9 cellular contexts compared by ENCODE assay signal in the genomic region with DNA sequence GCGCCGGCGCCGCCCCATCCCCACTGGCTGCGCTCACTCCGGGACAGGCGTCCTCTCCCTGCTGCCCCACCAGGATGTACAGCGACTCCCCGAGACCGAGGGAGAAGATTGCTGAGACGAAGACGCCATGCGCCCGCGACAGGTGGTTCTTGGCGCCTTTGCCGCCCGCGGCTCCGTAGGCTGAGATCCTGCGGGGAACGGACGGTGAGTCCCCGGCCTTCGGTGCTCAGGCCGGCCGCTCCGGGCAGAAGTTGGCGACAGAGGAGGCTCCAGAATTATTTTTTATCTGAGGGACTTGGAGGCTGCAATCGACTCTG. TPM values are rescaled to one million over a fixed set of nuclear protein-coding genes. Genes with fewer than 3 reads are reported as not detected.
DNase-seq lines count a peak whose midpoint lies in the region; ATAC-seq, FAIRE-seq and TF ChIP-seq lines count a peak whose summit lies in the region.
"Had no signal": no experiment of that assay in that cellular context is flagged by ENCODE, and none has a peak within 500 bp of the region (broad histone marks: within the 10 kb centered on the region; RNA-seq: fewer than 3 reads in every experiment).

No MANE protein-coding gene starts in this region.

- H3K4me1 ChIP-seq in HUES64 (ENCODE audit: insufficient read depth, low read length) = peaks cover 6% of the 10 kb centered on the region; the same call in 1 of the 2 replicates

- H3K9ac ChIP-seq in HUES64 (ENCODE audit: low read depth, low read length) = no peak overlapping the region

- peaks cover 25% of the 10 kb centered on the region for H3K4me1 Mint-ChIP-seq in CD4-positive, alpha-beta T cell (ENCODE audit: low read depth)
- peaks cover 22% of the 10 kb centered on the region for H3K4me1 Mint-ChIP-seq in dendritic cell treated with granulocyte-macrophage colony-stimulating factor and Interleukin-4, amounts not matched to agents 40 ng/mL and 50 ng/mL, for 4 days (ENCODE audit: low read depth)
- H3K4me1 Mint-ChIP-seq in nephron progenitor cell = peaks cover 21% of the 10 kb centered on the region

- H3K9me3 ChIP-seq in CD4-positive, alpha-beta T cell (ENCODE audit: control insufficient read depth, low read length) = no peaks in the 10 kb centered on the region
- no peaks in the 10 kb centered on the region for H3K9me3 ChIP-seq in HUES64 (ENCODE audit: insufficient read depth, low read depth, low read length)

- peak in 1 of 10 experiments; percentile 13 for DNase-seq in CD4-positive, alpha-beta T cell
- DNase-seq in nephron progenitor cell = no peak
- no peak for DNase-seq in A172 (ENCODE audit: low spot score)
- no peak for DNase-seq in NCI-H2227 (lab: John Stamatoyannopoulos, UW; ENCODE audit: unreplicated experiment)
- DNase-seq in GM19239 (ENCODE audit: insufficient read length, low spot score) = no peak
- DNase-seq: NCI-H226 had no signal

- H3K36me3 ChIP-seq in HUES64 (ENCODE audit: insufficient read depth, low read length) = peaks cover 3% of the 10 kb centered on the region

- no peak for FAIRE-seq in GM19239 (lab: Jason Lieb, UNC)

- peak overlapping the region; percentile 79 for H3K4me3 Mint-ChIP-seq in CD4-positive, alpha-beta T cell
- H3K4me3 Mint-ChIP-seq in dendritic cell treated with granulocyte-macrophage colony-stimulating factor and Interleukin-4, amounts not matched to agents 40 ng/mL and 50 ng/mL, for 4 days = peak overlapping the region; percentile 79
- peak overlapping the region; percentile 50 for H3K4me3 Mint-ChIP-seq in nephron progenitor cell

- POLR2A ChIA-PET in CD4-positive, alpha-beta T cell (lab: Charles Lee) = no interaction called here

- no peaks in the 10 kb centered on the region for H3K9me3 Mint-ChIP-seq in CD4-positive, alpha-beta T cell
- H3K9me3 Mint-ChIP-seq in dendritic cell treated with granulocyte-macrophage colony-stimulating factor and Interleukin-4, amounts not matched to agents 40 ng/mL and 50 ng/mL, for 4 days = no peaks in the 10 kb centered on the region
- H3K9me3 Mint-ChIP-seq in nephron progenitor cell = no peaks in the 10 kb centered on the region

- intact Hi-C loops in CD4-positive, alpha-beta T cell (cut with DNase I, micrococcal nuclease) = no loop called here
- intact Hi-C loops in dendritic cell treated with granulocyte-macrophage colony-stimulating factor and Interleukin-4, amounts not matched to agents 40 ng/mL and 50 ng/mL, for 4 days (cut with micrococcal nuclease) = loop anchor here (5.0 kb wide), 1 partner anchor 45 kb away; the partner anchor contains the start of gene TYRO3

- H3K27ac ChIP-seq in CD4-positive, alpha-beta T cell (ENCODE audit: low read depth, low read length) = no peak overlapping the region
- no peak overlapping the region for H3K27ac ChIP-seq in HUES64 (ENCODE audit: low read depth, low read length)

- TF ChIP-seq CTCF in CD4-positive, alpha-beta T cell (IDR thresholded peaks at IDR 0.05) = no peak
- TF ChIP-seq CTCF in nephron progenitor cell (IDR thresholded peaks at IDR 0.05) = no peak

- 4% methylated on average over 30 of the region's 30 CpGs for WGBS in HUES64

- H3K4me3 ChIP-seq in HUES64 (ENCODE audit: low read length) = peak overlapping the region; percentile 59

- H3K27me3 Mint-ChIP-seq in CD4-positive, alpha-beta T cell = peaks cover 36% of the 10 kb centered on the region
- H3K27me3 Mint-ChIP-seq in dendritic cell treated with granulocyte-macrophage colony-stimulating factor and Interleukin-4, amounts not matched to agents 40 ng/mL and 50 ng/mL, for 4 days = peaks cover 57% of the 10 kb centered on the region
- peaks cover 81% of the 10 kb centered on the region for H3K27me3 Mint-ChIP-seq in nephron progenitor cell (ENCODE audit: low read depth, poor library complexity)

- no peaks in the 10 kb centered on the region for H3K36me3 Mint-ChIP-seq in CD4-positive, alpha-beta T cell (ENCODE audit: low read depth)
- H3K36me3 Mint-ChIP-seq in dendritic cell treated with granulocyte-macrophage colony-stimulating factor and Interleukin-4, amounts not matched to agents 40 ng/mL and 50 ng/mL, for 4 days (ENCODE audit: low read depth) = peaks cover 6% of the 10 kb centered on the region
- H3K36me3 Mint-ChIP-seq in nephron progenitor cell (ENCODE audit: low read depth) = peaks cover 10% of the 10 kb centered on the region

- peaks cover 33% of the 10 kb centered on the region for H3K27me3 ChIP-seq in CD4-positive, alpha-beta T cell (ENCODE audit: control insufficient read depth, insufficient read depth, low read length)
- peaks cover 75% of the 10 kb centered on the region for H3K27me3 ChIP-seq in HUES64 (ENCODE audit: insufficient read depth, low read length)

- H3K27ac Mint-ChIP-seq in CD4-positive, alpha-beta T cell = no peak overlapping the region
- no peak overlapping the region for H3K27ac Mint-ChIP-seq in dendritic cell treated with granulocyte-macrophage colony-stimulating factor and Interleukin-4, amounts not matched to agents 40 ng/mL and 50 ng/mL, for 4 days
- H3K27ac Mint-ChIP-seq in nephron progenitor cell = no peak overlapping the region

- CTCF ChIA-PET in CD4-positive, alpha-beta T cell (lab: Charles Lee) = no interaction called here

- peak; percentile 24 for ATAC-seq in CD4-positive, alpha-beta T cell (ENCODE audit: poor library complexity)
- no peak for ATAC-seq in HG03565 (IDR thresholded peaks at IDR 0.05; ENCODE audit: unreplicated experiment)

RNA-seq across cellular contexts. Expression of gene LTK, which starts 1.6 kb away (rescaled TPM):
- 1 to 10 TPM; 9.7 to 9.9 TPM for total RNA-seq in CD4-positive, alpha-beta T cell
- not detected for polyA plus RNA-seq in HUES64 (2013, experiment 1 of 2)
- not detected for polyA plus RNA-seq in HUES64 (2013, experiment 2 of 2)
- total RNA-seq in A172 (2014; rRNA removed; shearing (Covaris generic)) = 4.3 and 5.2 TPM in 2 replicates

RNA-seq across cellular contexts. Expression of gene ITPKA, which starts 18.4 kb away (rescaled TPM):
- total RNA-seq in CD4-positive, alpha-beta T cell = not detected
- 0.25 TPM for polyA plus RNA-seq in HUES64 (2013, experiment 1 of 2)
- 0.38 TPM for polyA plus RNA-seq in HUES64 (2013, experiment 2 of 2)
- total RNA-seq in A172 (2014; rRNA removed; shearing (Covaris generic)) = 15.5 and 17.3 TPM in 2 replicates

RNA-seq across cellular contexts. Expression of gene RPAP1, which starts 32.0 kb away (rescaled TPM):
- 10 to 100 TPM; 20.8 to 22.5 TPM for total RNA-seq in CD4-positive, alpha-beta T cell
- 32.8 TPM for polyA plus RNA-seq in HUES64 (2013, experiment 1 of 2)
- 33.0 TPM for polyA plus RNA-seq in HUES64 (2013, experiment 2 of 2)
- total RNA-seq in A172 (2014; rRNA removed; shearing (Covaris generic)) = 15.4 and 23.6 TPM in 2 replicates

RNA-seq across cellular contexts. Expression of gene TYRO3, which starts 47.0 kb away (rescaled TPM):
- total RNA-seq in CD4-positive, alpha-beta T cell = under 1 TPM; 0.42 to 0.47 TPM
- polyA plus RNA-seq in HUES64 (2013, experiment 1 of 2) = 66.2 TPM
- polyA plus RNA-seq in HUES64 (2013, experiment 2 of 2) = 76.8 TPM
- 10.7 and 22.2 TPM in 2 replicates for total RNA-seq in A172 (2014; rRNA removed; shearing (Covaris generic))

Comparison
In these comparisons a context has a peak if more than half of its experiments do, and no peak if none do; other contexts are left out.
1. RNA of gene ITPKA, which starts 18.4 kb away (total RNA-seq): 15.5 to 17.3 TPM in A172; not detected in CD4-positive, alpha-beta T cell; every median in the first group is over 10 times any median in the second.
2. Peak in every context shown above with its lines, with median percentiles within 50 percentile points of each other: H3K4me3 Mint-ChIP-seq.